ENCODE assay signal across 8 cellular contexts in the genomic region with DNA sequence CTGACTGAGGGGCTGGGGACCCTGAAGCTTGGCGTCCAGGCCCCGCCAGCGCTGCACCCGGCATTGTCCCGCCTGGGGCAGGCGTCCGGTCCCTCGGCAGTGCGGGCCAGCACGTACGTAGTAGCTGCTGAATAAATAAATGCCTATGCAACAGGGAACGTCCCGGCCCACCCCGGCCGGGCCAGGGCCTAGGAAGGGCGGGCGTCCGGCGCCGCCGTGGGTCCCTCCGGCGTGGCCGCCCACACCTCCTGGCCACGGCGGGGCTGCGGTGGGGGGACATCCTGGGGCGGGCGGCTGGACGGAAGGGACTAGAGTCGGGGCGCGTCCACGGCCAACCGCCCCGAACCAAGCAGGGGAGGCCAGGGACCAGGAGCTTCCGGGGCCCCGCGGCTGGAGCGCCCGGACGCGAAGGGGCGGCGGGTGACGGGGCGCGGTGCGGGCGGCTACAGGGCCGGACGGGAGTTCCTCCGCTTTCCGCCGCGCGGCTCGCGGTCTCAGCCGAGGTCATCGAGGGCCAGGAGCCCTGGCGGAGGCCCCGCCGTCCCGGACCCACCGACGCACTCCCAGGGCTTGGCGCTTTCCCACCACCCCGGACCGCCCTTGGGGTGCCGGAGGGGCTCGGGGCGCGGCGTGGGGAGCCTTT. TPM values are rescaled to one million over a fixed set of nuclear protein-coding genes. Genes with fewer than 3 reads are reported as not detected.
A peak's percentile ranks its signal among the peaks of the same experiment; 100 is the strongest.
DNase-seq lines count a peak whose midpoint lies in the region; ATAC-seq, FAIRE-seq and TF ChIP-seq lines count a peak whose summit lies in the region.

No MANE protein-coding gene starts in this region.

- H3K27ac Mint-ChIP-seq in MCF 10A (ENCODE audit: low read depth, unreplicated experiment) = peak overlapping the region; percentile 75

- no peak for FAIRE-seq in small intestine (lab: Jason Lieb, UNC)

- intact Hi-C loops in MCF 10A (cut with micrococcal nuclease) = loop anchor here (1.0 to 2.0 kb wide), 2 partner anchors 25 to 45 kb away; no protein-coding TSS in a partner anchor

- TF ChIP-seq CTCF in MCF 10A (IDR thresholded peaks at IDR 0.05; ENCODE audit: unreplicated experiment) = no peak

- DNase-seq in ELR (ENCODE audit: low read depth) = peak; percentile 72
- DNase-seq in MCF 10A (ENCODE audit: unreplicated experiment) = no peak
- peak; percentile 69 for DNase-seq in iPS-NIHi11 (ENCODE audit: low spot score)
- DNase-seq in small intestine = peak; percentile 8
- no peak for DNase-seq in NAMALWA (ENCODE audit: low spot score)
- no peak for DNase-seq in OCI-M1 (lab: John Stamatoyannopoulos, UW)

- H3K27me3 ChIP-seq in small intestine (ENCODE audit: control insufficient read depth in 2 of 2, insufficient read depth in 2 of 2, low read length in 2 of 2) = peaks cover 0 to 2% of the 10 kb centered on the region in 2 donors

- peaks cover 6% of the 10 kb centered on the region for H3K36me3 Mint-ChIP-seq in MCF 10A (ENCODE audit: insufficient read depth, unreplicated experiment)

- no TSS peak for BruUV-seq in MCF 10A (replicated peaks; lab: Mats Ljungman, UMichigan)

- peak overlapping the region; percentile 78 for H3K4me3 Mint-ChIP-seq in MCF 10A (ENCODE audit: unreplicated experiment)

- POLR2A ChIA-PET in MCF 10A (lab: Yijun Ruan, JAX) = interaction anchor here (0.6 to 7.5 kb wide), 27 partner anchors 8 to 346 kb away, joined by 3 to 112 read pairs (median 4); a partner anchor contains a TSS

- H3K4me1 Mint-ChIP-seq in MCF 10A (ENCODE audit: insufficient read depth, unreplicated experiment) = peaks cover 17% of the 10 kb centered on the region

- peak overlapping the region in 1 of 2 donors; percentile 96 for H3K27ac ChIP-seq in small intestine (ENCODE audit: low read depth in 1 of 2, low read length in 1 of 2)

- WGBS in small intestine, 3 donors = 1 to 2% (median 2%) methylated on average over 63 to 75 of the region's 75 CpGs

- H3K36me3 ChIP-seq in small intestine (ENCODE audit: control insufficient read depth in 2 of 2, insufficient read depth in 2 of 2, low read length in 2 of 2) = no peaks in the 10 kb centered on the region

- H3K9me3 ChIP-seq in small intestine (ENCODE audit: control insufficient read depth, low read depth) = no peaks in the 10 kb centered on the region

- no peaks in the 10 kb centered on the region for H3K9me3 Mint-ChIP-seq in MCF 10A (ENCODE audit: unreplicated experiment)

- ATAC-seq in HG02571 (IDR thresholded peaks at IDR 0.05; ENCODE audit: unreplicated experiment) (peak; percentile 25), SK-N-SH treated with all-trans-retinoic acid at 6 μM for 48 hours (peak; percentile 74)

- peak overlapping the region; percentile 72 to 84 for H3K4me3 ChIP-seq in small intestine (ENCODE audit: low read depth in 1 of 2, low read length in 2 of 2)

- H3K27me3 Mint-ChIP-seq in MCF 10A (ENCODE audit: insufficient read depth, unreplicated experiment) = no peaks in the 10 kb centered on the region

- peaks cover 0 to 4% of the 10 kb centered on the region in 2 donors for H3K4me1 ChIP-seq in small intestine (ENCODE audit: control insufficient read depth in 2 of 2, insufficient read depth in 1 of 2, low read depth in 1 of 2, low read length in 1 of 2)

- CTCF ChIA-PET in MCF 10A (lab: Yijun Ruan, JAX) = interaction anchor here (0.5 to 5.8 kb wide), 13 partner anchors 10 to 1310 kb away, joined by 3 to 46 read pairs (median 3); no protein-coding TSS in a partner anchor

TF ChIP-seq in SK-N-SH treated with all-trans-retinoic acid at 6 μM for 48 hours, 23 proteins besides CTCF, POLR2A, EP300 and RAD21:
- TF ChIP-seq ZNF70 (CRISPR knock-in tag; IDR thresholded peaks at IDR 0.05) = no peak
- TF ChIP-seq RARB (CRISPR knock-in tag; IDR thresholded peaks at IDR 0.05) = no peak
- no peak for TF ChIP-seq TOX (CRISPR knock-in tag; IDR thresholded peaks at IDR 0.05; ENCODE audit: borderline replicate concordance)
- TF ChIP-seq, protein P1, sequence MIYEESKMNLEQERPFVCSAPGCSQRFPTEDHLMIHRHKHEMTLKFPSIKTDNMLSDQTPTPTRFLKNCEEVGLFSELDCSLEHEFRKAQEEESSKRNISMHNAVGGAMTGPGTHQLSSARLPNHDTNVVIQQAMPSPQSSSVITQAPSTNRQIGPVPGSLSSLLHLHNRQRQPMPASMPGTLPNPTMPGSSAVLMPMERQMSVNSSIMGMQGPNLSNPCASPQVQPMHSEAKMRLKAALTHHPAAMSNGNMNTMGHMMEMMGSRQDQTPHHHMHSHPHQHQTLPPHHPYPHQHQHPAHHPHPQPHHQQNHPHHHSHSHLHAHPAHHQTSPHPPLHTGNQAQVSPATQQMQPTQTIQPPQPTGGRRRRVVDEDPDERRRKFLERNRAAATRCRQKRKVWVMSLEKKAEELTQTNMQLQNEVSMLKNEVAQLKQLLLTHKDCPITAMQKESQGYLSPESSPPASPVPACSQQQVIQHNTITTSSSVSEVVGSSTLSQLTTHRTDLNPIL (CRISPR knock-in tag; IDR thresholded peaks at IDR 0.05; ENCODE audit: low read depth) = no peak

RNA-seq across cellular contexts. Expression of a gene that starts 0.9 kb away (rescaled TPM):
- total RNA-seq in MCF 10A (2022) = 38.6 and 42.4 TPM in 2 replicates
- 1 to 10 TPM in 2 of 3 donors, under 1 TPM in 1; 0.22 to 2.5 (median 1.6) TPM for polyA plus RNA-seq in small intestine

Comparison
In these comparisons a context has a peak if more than half of its experiments do, and no peak if none do; other contexts are left out.
1. DNase-seq: peak in ELR (single experiment), iPS-NIHi11 (single experiment) and small intestine (single experiment); none in MCF 10A (single experiment), NAMALWA (single experiment) and OCI-M1 (single experiment).